In genomic region chr2:191478754-191479679, GRCh38 we compare ENCODE assay signal across 12 cellular contexts.
A peak's percentile ranks its signal among the peaks of the same experiment; 100 is the strongest.
DNase-seq lines count a peak whose midpoint lies in the region; TF ChIP-seq lines count a peak whose summit lies in the region.
"Had no signal": no experiment of that assay in that cellular context is flagged by ENCODE, and none has a peak within 500 bp of the region (broad histone marks: within the 10 kb centered on the region; RNA-seq: fewer than 3 reads in every experiment).

No MANE protein-coding gene starts in this region.

- no peak for TF ChIP-seq CTCF in astrocyte of the spinal cord (IDR thresholded peaks at IDR 0.05; ENCODE audit: low read depth, low read length)

- DNase-seq in NCI-H345 (lab: John Stamatoyannopoulos, UW) (peak; percentile 29), NCI-H345 treated with DMSO at 0.1 percent for 48 hours (lab: John Stamatoyannopoulos, UW; ENCODE audit: unreplicated experiment) (no peak), astrocyte of the spinal cord (ENCODE audit: low read depth, low spot score) (peak; percentile 58), left kidney (ENCODE audit: low read depth, low spot score) (peak; percentile 67), ureter (ENCODE audit: low spot score) (peak; percentile 67), iPS-NIHi11 (ENCODE audit: low spot score) (no peak)
- DNase-seq in activated CD8-positive, alpha-beta memory T cell treated with anti-CD3 and anti-CD28 coated beads, Interleukin-2, amount 50 U/mL, for 4 hours: no peak
- DNase-seq in activated naive CD8-positive, alpha-beta T cell treated with anti-CD3 and anti-CD28 coated beads for 36 hours: no peak
- DNase-seq: activated CD4-positive, alpha-beta memory T cell treated with anti-CD3 and anti-CD28 coated beads, Interleukin-2, amount 10 ng/mL, durations not matched to agents 7 days and 5 days; effector CD8-positive, alpha-beta T cell; occipital lobe; stimulated activated naive CD4-positive, alpha-beta T cell treated with Interleukin-2 at 50 U/mL for 16 hours had no signal

- no peaks in the 10 kb centered on the region for H3K4me1 Mint-ChIP-seq in activated naive CD8-positive, alpha-beta T cell treated with anti-CD3 and anti-CD28 coated beads for 36 hours
- H3K4me1 Mint-ChIP-seq: activated CD4-positive, alpha-beta memory T cell treated with anti-CD3 and anti-CD28 coated beads, Interleukin-2, amount 10 ng/mL, durations not matched to agents 7 days and 5 days had no signal

- no peaks in the 10 kb centered on the region for H3K36me3 Mint-ChIP-seq in activated naive CD8-positive, alpha-beta T cell treated with anti-CD3 and anti-CD28 coated beads for 36 hours

- peaks cover 7% of the 10 kb centered on the region for H3K27me3 Mint-ChIP-seq in activated naive CD8-positive, alpha-beta T cell treated with anti-CD3 and anti-CD28 coated beads for 36 hours

- H3K9me3 Mint-ChIP-seq in activated naive CD8-positive, alpha-beta T cell treated with anti-CD3 and anti-CD28 coated beads for 36 hours: peaks cover 17% of the 10 kb centered on the region

- H3K27ac Mint-ChIP-seq in activated naive CD8-positive, alpha-beta T cell treated with anti-CD3 and anti-CD28 coated beads for 36 hours: no peak overlapping the region
- H3K27ac Mint-ChIP-seq: activated CD4-positive, alpha-beta memory T cell treated with anti-CD3 and anti-CD28 coated beads, Interleukin-2, amount 10 ng/mL, durations not matched to agents 7 days and 5 days had no signal

- no peak overlapping the region for H3K4me3 Mint-ChIP-seq in activated naive CD8-positive, alpha-beta T cell treated with anti-CD3 and anti-CD28 coated beads for 36 hours
- H3K4me3 Mint-ChIP-seq: activated CD4-positive, alpha-beta memory T cell treated with anti-CD3 and anti-CD28 coated beads, Interleukin-2, amount 10 ng/mL, durations not matched to agents 7 days and 5 days had no signal

- H3K4me3 ChIP-seq in astrocyte of the spinal cord (ENCODE audit: low read depth, low read length): no peak overlapping the region

- in situ Hi-C loops in astrocyte of the spinal cord (cut with HindIII; ENCODE audit: low sequenced_read_pairs): no loop called here

Comparison
In these comparisons a context has a peak if more than half of its experiments do, and no peak if none do; other contexts are left out.
1. DNase-seq: peak in NCI-H345 (single experiment), astrocyte of the spinal cord (single experiment), left kidney (single experiment) and ureter (single experiment); none in NCI-H345 treated with DMSO at 0.1 percent for 48 hours (single experiment), activated CD8-positive, alpha-beta memory T cell treated with anti-CD3 and anti-CD28 coated beads, Interleukin-2, amount 50 U/mL, for 4 hours (single experiment), activated naive CD8-positive, alpha-beta T cell treated with anti-CD3 and anti-CD28 coated beads for 36 hours (single experiment) and iPS-NIHi11 (single experiment).